In the genomic region with DNA sequence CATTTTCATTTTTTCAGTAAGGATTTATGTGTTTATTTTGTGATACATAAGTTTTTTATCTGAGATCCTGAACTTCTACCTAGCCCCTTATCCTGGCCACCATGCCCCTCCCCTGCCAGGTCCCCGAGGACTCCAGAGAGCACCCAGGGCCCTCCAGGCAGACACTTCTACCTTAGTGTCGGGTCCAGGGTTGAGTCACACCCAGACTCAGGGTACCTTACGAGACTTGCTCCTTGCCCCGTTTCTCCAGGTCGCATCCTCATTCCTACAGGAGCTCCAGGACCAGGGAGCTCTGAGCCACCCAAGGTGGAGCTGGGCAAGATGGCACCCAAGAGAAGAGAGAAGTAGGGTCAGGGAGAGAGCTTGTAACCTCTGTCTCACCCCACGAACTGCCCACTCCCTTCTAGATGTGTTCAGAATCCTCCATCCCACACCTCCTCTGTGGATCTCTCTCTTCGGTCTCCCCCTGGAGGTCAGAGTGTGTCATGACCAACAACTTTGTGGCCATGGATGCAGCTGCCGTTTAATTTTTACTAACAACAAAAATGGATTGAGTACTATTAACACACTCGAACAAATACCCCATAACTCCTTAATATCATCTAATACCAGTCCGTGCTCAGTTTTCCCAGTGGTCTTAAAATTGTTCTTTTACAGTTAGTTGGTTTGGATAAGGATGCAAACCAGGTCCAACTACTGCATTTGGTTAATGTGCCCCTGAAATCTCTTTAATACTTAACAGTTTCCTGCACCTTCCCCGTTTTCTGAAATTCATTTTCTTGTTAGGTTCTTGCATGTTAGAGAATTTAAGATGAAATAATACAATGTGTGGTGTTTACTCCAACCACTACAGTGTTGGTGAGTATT, we compare ENCODE assay signal across 8 cellular contexts.
DNase-seq lines count a peak whose midpoint lies in the region; ATAC-seq and TF ChIP-seq lines count a peak whose summit lies in the region.

No MANE protein-coding gene starts in this region.

- DNase-seq in CMK (ENCODE audit: low read depth) = peak; percentile 14
- peak; percentile 82 for DNase-seq in HuH-7.5 (ENCODE audit: low spot score)
- DNase-seq in endothelial cell (ENCODE audit: low spot score) = peak; percentile 53
- peak; percentile 48 for DNase-seq in midbrain (lab: John Stamatoyannopoulos, UW)
- no peak for DNase-seq in GOT3 (lab: John Stamatoyannopoulos, UW)

- H3K36me3 Mint-ChIP-seq in endothelial cell (ENCODE audit: low read depth, unreplicated experiment) = no peaks in the 10 kb centered on the region

- peaks cover 1% of the 10 kb centered on the region for H3K27me3 Mint-ChIP-seq in endothelial cell (ENCODE audit: unreplicated experiment)

- ATAC-seq in GM19023 (IDR thresholded peaks at IDR 0.05; ENCODE audit: unreplicated experiment) (peak; percentile 52), SK-N-SH treated with all-trans-retinoic acid at 6 μM for 48 hours (peak; percentile 90), HG03571 (IDR thresholded peaks at IDR 0.05; ENCODE audit: unreplicated experiment) (no peak)

- H3K27ac Mint-ChIP-seq in endothelial cell (ENCODE audit: unreplicated experiment) = no peak overlapping the region

- H3K4me1 Mint-ChIP-seq in endothelial cell (ENCODE audit: unreplicated experiment) = no peaks in the 10 kb centered on the region

- TF ChIP-seq CTCF in endothelial cell (IDR thresholded peaks at IDR 0.05; ENCODE audit: unreplicated experiment) = peak; percentile 86

- no peak overlapping the region for H3K4me3 Mint-ChIP-seq in endothelial cell (ENCODE audit: unreplicated experiment)

- H3K9me3 Mint-ChIP-seq in endothelial cell (ENCODE audit: unreplicated experiment) = no peaks in the 10 kb centered on the region

TF ChIP-seq in SK-N-SH treated with all-trans-retinoic acid at 6 μM for 48 hours, 23 proteins besides CTCF, POLR2A, EP300 and RAD21:
- no peak for TF ChIP-seq ARNTL (CRISPR knock-in tag; IDR thresholded peaks at IDR 0.05; ENCODE audit: borderline replicate concordance, low read depth)
- TF ChIP-seq SNAI2 (CRISPR knock-in tag; IDR thresholded peaks at IDR 0.05) = no peak
- TF ChIP-seq ISL1 (CRISPR knock-in tag; IDR thresholded peaks at IDR 0.05) = no peak
- TF ChIP-seq, protein P1, sequence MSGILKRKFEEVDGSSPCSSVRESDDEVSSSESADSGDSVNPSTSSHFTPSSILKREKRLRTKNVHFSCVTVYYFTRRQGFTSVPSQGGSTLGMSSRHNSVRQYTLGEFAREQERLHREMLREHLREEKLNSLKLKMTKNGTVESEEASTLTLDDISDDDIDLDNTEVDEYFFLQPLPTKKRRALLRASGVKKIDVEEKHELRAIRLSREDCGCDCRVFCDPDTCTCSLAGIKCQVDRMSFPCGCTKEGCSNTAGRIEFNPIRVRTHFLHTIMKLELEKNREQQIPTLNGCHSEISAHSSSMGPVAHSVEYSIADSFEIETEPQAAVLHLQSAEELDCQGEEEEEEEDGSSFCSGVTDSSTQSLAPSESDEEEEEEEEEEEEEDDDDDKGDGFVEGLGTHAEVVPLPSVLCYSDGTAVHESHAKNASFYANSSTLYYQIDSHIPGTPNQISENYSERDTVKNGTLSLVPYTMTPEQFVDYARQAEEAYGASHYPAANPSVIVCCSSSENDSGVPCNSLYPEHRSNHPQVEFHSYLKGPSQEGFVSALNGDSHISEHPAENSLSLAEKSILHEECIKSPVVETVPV (CRISPR knock-in tag; IDR thresholded peaks at IDR 0.05) = no peak
- TF ChIP-seq TCF4 (CRISPR knock-in tag; IDR thresholded peaks at IDR 0.05; ENCODE audit: borderline replicate concordance) = no peak
- no peak for TF ChIP-seq RARB (CRISPR knock-in tag; IDR thresholded peaks at IDR 0.05)
- no peak for TF ChIP-seq OSR1 (CRISPR knock-in tag; IDR thresholded peaks at IDR 0.05)
- TF ChIP-seq ZNF8 (CRISPR knock-in tag; IDR thresholded peaks at IDR 0.05) = no peak
- TF ChIP-seq, protein P2, sequence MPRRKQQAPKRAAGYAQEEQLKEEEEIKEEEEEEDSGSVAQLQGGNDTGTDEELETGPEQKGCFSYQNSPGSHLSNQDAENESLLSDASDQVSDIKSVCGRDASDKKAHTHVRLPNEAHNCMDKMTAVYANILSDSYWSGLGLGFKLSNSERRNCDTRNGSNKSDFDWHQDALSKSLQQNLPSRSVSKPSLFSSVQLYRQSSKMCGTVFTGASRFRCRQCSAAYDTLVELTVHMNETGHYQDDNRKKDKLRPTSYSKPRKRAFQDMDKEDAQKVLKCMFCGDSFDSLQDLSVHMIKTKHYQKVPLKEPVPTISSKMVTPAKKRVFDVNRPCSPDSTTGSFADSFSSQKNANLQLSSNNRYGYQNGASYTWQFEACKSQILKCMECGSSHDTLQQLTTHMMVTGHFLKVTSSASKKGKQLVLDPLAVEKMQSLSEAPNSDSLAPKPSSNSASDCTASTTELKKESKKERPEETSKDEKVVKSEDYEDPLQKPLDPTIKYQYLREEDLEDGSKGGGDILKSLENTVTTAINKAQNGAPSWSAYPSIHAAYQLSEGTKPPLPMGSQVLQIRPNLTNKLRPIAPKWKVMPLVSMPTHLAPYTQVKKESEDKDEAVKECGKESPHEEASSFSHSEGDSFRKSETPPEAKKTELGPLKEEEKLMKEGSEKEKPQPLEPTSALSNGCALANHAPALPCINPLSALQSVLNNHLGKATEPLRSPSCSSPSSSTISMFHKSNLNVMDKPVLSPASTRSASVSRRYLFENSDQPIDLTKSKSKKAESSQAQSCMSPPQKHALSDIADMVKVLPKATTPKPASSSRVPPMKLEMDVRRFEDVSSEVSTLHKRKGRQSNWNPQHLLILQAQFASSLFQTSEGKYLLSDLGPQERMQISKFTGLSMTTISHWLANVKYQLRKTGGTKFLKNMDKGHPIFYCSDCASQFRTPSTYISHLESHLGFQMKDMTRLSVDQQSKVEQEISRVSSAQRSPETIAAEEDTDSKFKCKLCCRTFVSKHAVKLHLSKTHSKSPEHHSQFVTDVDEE (CRISPR knock-in tag; IDR thresholded peaks at IDR 0.05) = no peak
- TF ChIP-seq, protein P3, sequence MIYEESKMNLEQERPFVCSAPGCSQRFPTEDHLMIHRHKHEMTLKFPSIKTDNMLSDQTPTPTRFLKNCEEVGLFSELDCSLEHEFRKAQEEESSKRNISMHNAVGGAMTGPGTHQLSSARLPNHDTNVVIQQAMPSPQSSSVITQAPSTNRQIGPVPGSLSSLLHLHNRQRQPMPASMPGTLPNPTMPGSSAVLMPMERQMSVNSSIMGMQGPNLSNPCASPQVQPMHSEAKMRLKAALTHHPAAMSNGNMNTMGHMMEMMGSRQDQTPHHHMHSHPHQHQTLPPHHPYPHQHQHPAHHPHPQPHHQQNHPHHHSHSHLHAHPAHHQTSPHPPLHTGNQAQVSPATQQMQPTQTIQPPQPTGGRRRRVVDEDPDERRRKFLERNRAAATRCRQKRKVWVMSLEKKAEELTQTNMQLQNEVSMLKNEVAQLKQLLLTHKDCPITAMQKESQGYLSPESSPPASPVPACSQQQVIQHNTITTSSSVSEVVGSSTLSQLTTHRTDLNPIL (CRISPR knock-in tag; IDR thresholded peaks at IDR 0.05; ENCODE audit: low read depth) = no peak
- TF ChIP-seq BACH2 (CRISPR knock-in tag; IDR thresholded peaks at IDR 0.05; ENCODE audit: borderline replicate concordance) = no peak
- no peak for TF ChIP-seq GLIS3 (CRISPR knock-in tag; IDR thresholded peaks at IDR 0.05)
- no peak for TF ChIP-seq PPARA (CRISPR knock-in tag; IDR thresholded peaks at IDR 0.05; ENCODE audit: borderline replicate concordance)
- no peak for TF ChIP-seq CSDC2 (CRISPR knock-in tag; IDR thresholded peaks at IDR 0.05)
- TF ChIP-seq ZNF565 (CRISPR knock-in tag; conservative IDR thresholded peaks at IDR 0.05; ENCODE audit: low read depth) = no peak
- TF ChIP-seq ZNF70 (CRISPR knock-in tag; IDR thresholded peaks at IDR 0.05) = no peak
- TF ChIP-seq ESRRG (CRISPR knock-in tag; IDR thresholded peaks at IDR 0.05) = no peak
